16 cellular contexts compared by ENCODE assay signal in the genomic region with DNA sequence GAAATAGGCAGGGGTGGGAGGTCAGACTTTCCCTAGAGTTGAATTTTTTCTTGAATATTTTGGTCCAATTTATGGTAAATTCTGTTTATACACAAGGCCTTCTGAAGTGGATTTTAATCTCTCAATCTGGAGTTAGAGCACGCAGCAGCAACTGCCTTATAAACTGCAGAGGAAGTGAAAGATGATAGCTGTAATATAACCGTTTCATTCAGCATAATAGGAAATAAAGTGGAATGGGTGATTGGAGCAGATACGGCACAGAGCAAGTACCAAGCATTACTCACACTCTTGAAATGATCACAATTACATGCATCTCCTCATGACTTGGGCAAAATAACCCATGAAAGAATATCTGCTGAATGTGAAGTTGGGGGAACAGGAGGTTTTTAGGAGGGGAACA.
DNase-seq lines count a peak whose midpoint lies in the region; ATAC-seq, FAIRE-seq and TF ChIP-seq lines count a peak whose summit lies in the region.
"Had no signal": no experiment of that assay in that cellular context is flagged by ENCODE, and none has a peak within 500 bp of the region (broad histone marks: within the 10 kb centered on the region; RNA-seq: fewer than 3 reads in every experiment).

No MANE protein-coding gene starts in this region.

- no peaks in the 10 kb centered on the region for H3K9me3 ChIP-seq in mucosa of descending colon

- H3K36me3 ChIP-seq in BJ (ENCODE audit: control insufficient read depth, insufficient read depth, low read length) (no peaks in the 10 kb centered on the region), mucosa of descending colon (ENCODE audit: low read depth) (no peaks in the 10 kb centered on the region)

- POLR2A ChIA-PET in BJ (lab: Charles Lee): no interaction called here

- CTCF ChIA-PET in BJ (lab: Yijun Ruan, JAX): interaction anchor here (1.3 to 1.4 kb wide), 2 partner anchors 10 to 111 kb away, joined by 5 read pairs; no protein-coding TSS in a partner anchor

- H3K4me3 ChIP-seq in BJ (ENCODE audit: low read depth, low read length) (no peak overlapping the region), mucosa of descending colon (no peak overlapping the region)
- H3K4me3 ChIP-seq: coronary artery had no signal

- ATAC-seq in SK-N-SH treated with all-trans-retinoic acid at 6 μM for 48 hours: peak; percentile 25; the same call in 1 of the 3 replicates
- peak; percentile 14 for ATAC-seq in mucosa of descending colon
- ATAC-seq: left colon; stimulated activated naive CD8-positive, alpha-beta T cell treated with anti-CD3 and anti-CD28 coated beads, Interleukin-15, amount 100 ng/mL, for 72 hours; WTC11 had no signal

- no peaks in the 10 kb centered on the region for H3K4me1 ChIP-seq in mucosa of descending colon (ENCODE audit: low read depth)

- TF ChIP-seq CTCF in BJ (IDR thresholded peaks at IDR 0.05; ENCODE audit: insufficient read depth, low read depth, low read length) (no peak), mucosa of descending colon (IDR thresholded peaks at IDR 0.05) (no peak)

- intact Hi-C loops in mucosa of descending colon (cut with DNase I, micrococcal nuclease): no loop called here

- peak; percentile 93 for FAIRE-seq in HTR-8/SVneo (lab: Jason Lieb, UNC)

- DNase-seq in BJ (ENCODE audit: low read depth) (peak; percentile 96), HTR-8/SVneo (ENCODE audit: insufficient read length, low spot score) (peak; percentile 48), mucosa of descending colon (no peak), DMS79 (lab: John Stamatoyannopoulos, UW) (no peak), OCI-M2 (lab: John Stamatoyannopoulos, UW; ENCODE audit: unreplicated experiment) (no peak), glomerular visceral epithelial cell (ENCODE audit: extremely low spot score) (no peak)
- DNase-seq in stimulated activated CD4-positive, alpha-beta T cell treated with anti-CD3 and anti-CD28 coated beads, Interleukin-4, amount 100 ng/mL, for 4 hours: no peak
- DNase-seq: activated gamma-delta T cell; erythroblast; left colon; NCI-H187; NCI-H510A treated with DMSO at 0.1 percent for 48 hours; stimulated activated naive CD8-positive, alpha-beta T cell treated with anti-CD3 and anti-CD28 coated beads, Interleukin-15, amount 100 ng/mL, for 72 hours had no signal

- no peaks in the 10 kb centered on the region for H3K27me3 ChIP-seq in BJ (ENCODE audit: control insufficient read depth, insufficient read depth, low read length)

TF ChIP-seq in SK-N-SH treated with all-trans-retinoic acid at 6 μM for 48 hours, 23 proteins besides CTCF, POLR2A, EP300 and RAD21:
- TF ChIP-seq ZNF70 (CRISPR knock-in tag; IDR thresholded peaks at IDR 0.05) (no peak), ZNF565 (CRISPR knock-in tag; conservative IDR thresholded peaks at IDR 0.05; ENCODE audit: low read depth) (no peak), PPARA (CRISPR knock-in tag; IDR thresholded peaks at IDR 0.05; ENCODE audit: borderline replicate concordance) (no peak), GLIS3 (CRISPR knock-in tag; IDR thresholded peaks at IDR 0.05) (no peak), ZC3H10 (CRISPR knock-in tag; IDR thresholded peaks at IDR 0.05) (no peak)
- TF ChIP-seq, protein P1, sequence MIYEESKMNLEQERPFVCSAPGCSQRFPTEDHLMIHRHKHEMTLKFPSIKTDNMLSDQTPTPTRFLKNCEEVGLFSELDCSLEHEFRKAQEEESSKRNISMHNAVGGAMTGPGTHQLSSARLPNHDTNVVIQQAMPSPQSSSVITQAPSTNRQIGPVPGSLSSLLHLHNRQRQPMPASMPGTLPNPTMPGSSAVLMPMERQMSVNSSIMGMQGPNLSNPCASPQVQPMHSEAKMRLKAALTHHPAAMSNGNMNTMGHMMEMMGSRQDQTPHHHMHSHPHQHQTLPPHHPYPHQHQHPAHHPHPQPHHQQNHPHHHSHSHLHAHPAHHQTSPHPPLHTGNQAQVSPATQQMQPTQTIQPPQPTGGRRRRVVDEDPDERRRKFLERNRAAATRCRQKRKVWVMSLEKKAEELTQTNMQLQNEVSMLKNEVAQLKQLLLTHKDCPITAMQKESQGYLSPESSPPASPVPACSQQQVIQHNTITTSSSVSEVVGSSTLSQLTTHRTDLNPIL (CRISPR knock-in tag; IDR thresholded peaks at IDR 0.05; ENCODE audit: low read depth): no peak
- TF ChIP-seq, protein P2, sequence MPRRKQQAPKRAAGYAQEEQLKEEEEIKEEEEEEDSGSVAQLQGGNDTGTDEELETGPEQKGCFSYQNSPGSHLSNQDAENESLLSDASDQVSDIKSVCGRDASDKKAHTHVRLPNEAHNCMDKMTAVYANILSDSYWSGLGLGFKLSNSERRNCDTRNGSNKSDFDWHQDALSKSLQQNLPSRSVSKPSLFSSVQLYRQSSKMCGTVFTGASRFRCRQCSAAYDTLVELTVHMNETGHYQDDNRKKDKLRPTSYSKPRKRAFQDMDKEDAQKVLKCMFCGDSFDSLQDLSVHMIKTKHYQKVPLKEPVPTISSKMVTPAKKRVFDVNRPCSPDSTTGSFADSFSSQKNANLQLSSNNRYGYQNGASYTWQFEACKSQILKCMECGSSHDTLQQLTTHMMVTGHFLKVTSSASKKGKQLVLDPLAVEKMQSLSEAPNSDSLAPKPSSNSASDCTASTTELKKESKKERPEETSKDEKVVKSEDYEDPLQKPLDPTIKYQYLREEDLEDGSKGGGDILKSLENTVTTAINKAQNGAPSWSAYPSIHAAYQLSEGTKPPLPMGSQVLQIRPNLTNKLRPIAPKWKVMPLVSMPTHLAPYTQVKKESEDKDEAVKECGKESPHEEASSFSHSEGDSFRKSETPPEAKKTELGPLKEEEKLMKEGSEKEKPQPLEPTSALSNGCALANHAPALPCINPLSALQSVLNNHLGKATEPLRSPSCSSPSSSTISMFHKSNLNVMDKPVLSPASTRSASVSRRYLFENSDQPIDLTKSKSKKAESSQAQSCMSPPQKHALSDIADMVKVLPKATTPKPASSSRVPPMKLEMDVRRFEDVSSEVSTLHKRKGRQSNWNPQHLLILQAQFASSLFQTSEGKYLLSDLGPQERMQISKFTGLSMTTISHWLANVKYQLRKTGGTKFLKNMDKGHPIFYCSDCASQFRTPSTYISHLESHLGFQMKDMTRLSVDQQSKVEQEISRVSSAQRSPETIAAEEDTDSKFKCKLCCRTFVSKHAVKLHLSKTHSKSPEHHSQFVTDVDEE (CRISPR knock-in tag; IDR thresholded peaks at IDR 0.05): no peak
- TF ChIP-seq, protein P3, sequence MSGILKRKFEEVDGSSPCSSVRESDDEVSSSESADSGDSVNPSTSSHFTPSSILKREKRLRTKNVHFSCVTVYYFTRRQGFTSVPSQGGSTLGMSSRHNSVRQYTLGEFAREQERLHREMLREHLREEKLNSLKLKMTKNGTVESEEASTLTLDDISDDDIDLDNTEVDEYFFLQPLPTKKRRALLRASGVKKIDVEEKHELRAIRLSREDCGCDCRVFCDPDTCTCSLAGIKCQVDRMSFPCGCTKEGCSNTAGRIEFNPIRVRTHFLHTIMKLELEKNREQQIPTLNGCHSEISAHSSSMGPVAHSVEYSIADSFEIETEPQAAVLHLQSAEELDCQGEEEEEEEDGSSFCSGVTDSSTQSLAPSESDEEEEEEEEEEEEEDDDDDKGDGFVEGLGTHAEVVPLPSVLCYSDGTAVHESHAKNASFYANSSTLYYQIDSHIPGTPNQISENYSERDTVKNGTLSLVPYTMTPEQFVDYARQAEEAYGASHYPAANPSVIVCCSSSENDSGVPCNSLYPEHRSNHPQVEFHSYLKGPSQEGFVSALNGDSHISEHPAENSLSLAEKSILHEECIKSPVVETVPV (CRISPR knock-in tag; IDR thresholded peaks at IDR 0.05): no peak

Comparison
In these comparisons a context has a peak if more than half of its experiments do, and no peak if none do; other contexts are left out.
1. DNase-seq: peak in BJ (single experiment) and HTR-8/SVneo (single experiment); none in mucosa of descending colon (0 of 3), DMS79 (single experiment), stimulated activated CD4-positive, alpha-beta T cell treated with anti-CD3 and anti-CD28 coated beads, Interleukin-4, amount 100 ng/mL, for 4 hours (0 of 2), OCI-M2 (single experiment) and glomerular visceral epithelial cell (single experiment).